23 cellular contexts compared by ENCODE assay signal in the genomic region with DNA sequence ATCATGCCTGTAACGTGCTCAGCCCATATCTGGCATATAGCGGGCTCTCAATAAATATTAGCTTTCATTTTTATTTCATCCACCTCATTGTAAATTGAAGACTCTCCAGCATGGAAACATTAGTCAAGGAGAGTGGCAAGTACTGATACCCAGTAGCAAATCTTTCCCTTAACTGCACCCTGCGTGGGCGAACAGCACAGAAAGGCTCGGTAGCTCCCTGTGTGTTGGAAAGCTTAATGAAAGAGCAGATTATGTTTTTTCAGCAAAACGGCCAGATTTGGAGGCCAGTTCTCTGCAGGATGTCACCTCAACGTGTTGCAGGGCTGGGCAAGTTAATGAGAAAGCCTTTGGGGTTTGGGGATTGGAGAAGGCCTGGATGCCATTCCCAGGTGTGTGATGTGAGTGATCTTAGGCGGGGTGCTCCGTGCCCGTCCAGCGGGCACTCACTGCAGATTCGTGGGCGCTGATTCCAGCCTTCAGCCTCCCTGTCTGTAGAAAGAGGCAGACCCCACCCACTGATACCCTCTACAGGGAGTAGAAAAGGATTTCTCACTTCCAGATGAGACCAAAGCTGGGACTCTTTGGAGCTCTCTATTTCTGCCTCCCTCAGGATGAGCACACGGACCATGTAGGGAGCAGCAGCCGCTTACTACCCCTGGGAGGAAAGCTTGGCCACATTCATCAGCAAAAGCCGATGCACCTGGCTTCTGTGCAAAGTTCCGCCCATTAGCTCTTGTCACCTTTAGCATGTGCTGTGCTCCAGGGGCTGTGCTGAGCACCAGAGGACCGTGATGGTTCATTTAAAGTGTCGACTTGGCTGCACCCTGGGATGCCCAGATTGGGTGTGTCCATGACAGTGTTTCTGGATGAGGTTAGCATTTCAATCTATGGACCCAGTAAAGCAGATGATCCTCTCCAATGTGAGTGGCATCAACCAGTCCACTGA.
"Had no signal": no experiment of that assay in that cellular context is flagged by ENCODE, and none has a peak within 500 bp of the region (broad histone marks: within the 10 kb centered on the region; RNA-seq: fewer than 3 reads in every experiment).

No MANE protein-coding gene starts in this region.

- H3K36me3 ChIP-seq: upper lobe of right lung had no signal

- H3K4me3 ChIP-seq: mucosa of descending colon, skin epidermis, testis, upper lobe of right lung had no signal

- H3K27ac ChIP-seq: skin epidermis, testis, upper lobe of right lung had no signal

- H3K4me1 Mint-ChIP-seq: activated B cell treated with CpG ODN at 0.5 μM for 24 hours had no signal

- H3K27ac Mint-ChIP-seq: activated B cell treated with CpG ODN at 0.5 μM for 24 hours; activated CD8-positive, alpha-beta T cell treated with anti-CD3 and anti-CD28 coated beads for 36 hours; dendritic cell treated with granulocyte-macrophage colony-stimulating factor and Interleukin-4, amounts not matched to agents 40 ng/mL and 50 ng/mL, for 4 days; naive B cell; progenitor cell of endocrine pancreas; stimulated activated naive CD8-positive, alpha-beta T cell treated with anti-CD3 and anti-CD28 coated beads, Interleukin-15, Interleukin-2, amounts not matched to agents 100 ng/mL and 50 ng/mL, for 24 hours; T-cell had no signal

- H3K4me3 Mint-ChIP-seq: activated B cell treated with CpG ODN at 0.5 μM for 24 hours; activated CD8-positive, alpha-beta T cell treated with anti-CD3 and anti-CD28 coated beads for 36 hours; activated T-cell treated with anti-CD3 and anti-CD28 coated beads, Interleukin-2, amount 50 U/mL, for 4 hours; dendritic cell treated with granulocyte-macrophage colony-stimulating factor and Interleukin-4, amounts not matched to agents 40 ng/mL and 50 ng/mL, for 4 days; naive B cell; neural crest cell; stimulated activated naive CD8-positive, alpha-beta T cell treated with anti-CD3 and anti-CD28 coated beads, Interleukin-15, Interleukin-2, amounts not matched to agents 100 ng/mL and 50 ng/mL, for 24 hours; T-cell had no signal

- DNase-seq: activated B cell treated with CpG ODN at 0.5 μM for 24 hours; activated CD4-positive, alpha-beta T cell treated with anti-CD3 and anti-CD28 coated beads for 4 hours; activated CD8-positive, alpha-beta T cell treated with anti-CD3 and anti-CD28 coated beads for 36 hours; activated naive CD4-positive, alpha-beta T cell treated with anti-CD3 and anti-CD28 coated beads, Interleukin-2, amount 50 U/mL, for 16 hours; activated T-cell treated with anti-CD3 and anti-CD28 coated beads, Interleukin-2, amount 50 U/mL, for 4 hours; cerebellar nuclear complex; effector CD8-positive, alpha-beta T cell; hippocampal formation; mucosa of descending colon; naive B cell; right cardiac atrium; stimulated activated CD4-positive, alpha-beta T cell treated with anti-CD3 and anti-CD28 coated beads, Interleukin-15, amount 100 ng/mL, for 24 hours; stimulated activated CD4-positive, alpha-beta T cell treated with anti-CD3 and anti-CD28 coated beads, Interleukin-2, amount 100 ng/mL, for 48 hours; T-cell; testis; upper lobe of right lung had no signal

- ATAC-seq: activated CD8-positive, alpha-beta T cell treated with anti-CD3 and anti-CD28 coated beads for 36 hours; activated T-cell treated with anti-CD3 and anti-CD28 coated beads, Interleukin-2, amount 50 U/mL, for 4 hours; left lobe of liver; mucosa of descending colon; right cardiac atrium; T-cell; upper lobe of right lung had no signal

- FAIRE-seq: keratinocyte had no signal

- H3K9me3 ChIP-seq: mucosa of descending colon, testis, upper lobe of right lung had no signal

- H3K4me1 ChIP-seq: testis, upper lobe of right lung had no signal

- H3K27me3 Mint-ChIP-seq: progenitor cell of endocrine pancreas had no signal

- H3K27me3 ChIP-seq: testis, upper lobe of right lung had no signal

- H3K9me3 Mint-ChIP-seq: activated B cell treated with CpG ODN at 0.5 μM for 24 hours; activated CD8-positive, alpha-beta T cell treated with anti-CD3 and anti-CD28 coated beads for 36 hours; activated T-cell treated with anti-CD3 and anti-CD28 coated beads, Interleukin-2, amount 50 U/mL, for 4 hours; stimulated activated naive CD8-positive, alpha-beta T cell treated with anti-CD3 and anti-CD28 coated beads, Interleukin-15, Interleukin-2, amounts not matched to agents 100 ng/mL and 50 ng/mL, for 24 hours; T-cell had no signal
